In the genomic region with DNA sequence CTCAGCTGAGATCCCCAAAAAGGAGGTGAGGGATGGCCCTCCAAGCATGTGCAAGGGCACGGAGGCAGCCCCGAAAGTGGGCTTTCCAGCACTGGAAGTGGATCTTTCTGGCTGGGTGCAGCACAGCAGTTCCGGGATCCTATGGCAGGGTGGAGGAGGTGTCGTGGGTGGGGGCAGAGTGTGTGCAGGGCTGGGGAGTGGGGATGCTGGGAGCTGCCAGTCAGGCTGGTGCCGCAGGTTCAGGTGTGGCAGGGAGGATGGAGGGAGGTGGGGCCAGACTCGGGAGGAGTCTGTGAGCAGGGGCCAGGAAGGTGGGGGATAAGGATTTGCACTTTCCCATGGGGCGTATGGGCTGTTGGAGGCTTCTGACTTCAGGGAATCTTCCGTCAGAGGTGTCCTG, we compare ENCODE assay signal across 22 cellular contexts.
"Had no signal": no experiment of that assay in that cellular context is flagged by ENCODE, and none has a peak within 500 bp of the region (broad histone marks: within the 10 kb centered on the region; RNA-seq: fewer than 3 reads in every experiment).

No MANE protein-coding gene starts in this region.

- H3K36me3 ChIP-seq: MG63, SJCRH30 had no signal

- DNase-seq: IMR-90, Karpas-422, KG1, MG63, NCI-H1092, NCI-H1105 treated with DMSO at 0.1 percent for 48 hours, NCI-H1417 treated with DMSO at 0.1 percent for 48 hours, NCI-H187, NCI-H2029 treated with DMSO at 0.1 percent for 48 hours, NCI-H2171 treated with DMSO at 0.1 percent for 48 hours, NCI-H345, NCI-H446 treated with DMSO at 0.1 percent for 48 hours, NCI-H524, NCI-H526 treated with DMSO at 0.1 percent for 48 hours, NCI-H748 treated with DMSO at 0.1 percent for 48 hours, PC-3, SHP77 treated with DMSO at 0.1 percent for 48 hours, SJCRH30 had no signal

- H3K9me3 ChIP-seq: MG63, SJCRH30 had no signal

- H3K27ac ChIP-seq: RWPE1, SJCRH30 had no signal

- ATAC-seq: HepG2, Panc1, PC-3, SK-N-SH treated with all-trans-retinoic acid at 6 μM for 48 hours had no signal

- H3K4me1 ChIP-seq: SJCRH30 had no signal

- H3K4me3 ChIP-seq: MG63, SJCRH30 had no signal
